8 cellular contexts compared by ENCODE assay signal in the genomic region with DNA sequence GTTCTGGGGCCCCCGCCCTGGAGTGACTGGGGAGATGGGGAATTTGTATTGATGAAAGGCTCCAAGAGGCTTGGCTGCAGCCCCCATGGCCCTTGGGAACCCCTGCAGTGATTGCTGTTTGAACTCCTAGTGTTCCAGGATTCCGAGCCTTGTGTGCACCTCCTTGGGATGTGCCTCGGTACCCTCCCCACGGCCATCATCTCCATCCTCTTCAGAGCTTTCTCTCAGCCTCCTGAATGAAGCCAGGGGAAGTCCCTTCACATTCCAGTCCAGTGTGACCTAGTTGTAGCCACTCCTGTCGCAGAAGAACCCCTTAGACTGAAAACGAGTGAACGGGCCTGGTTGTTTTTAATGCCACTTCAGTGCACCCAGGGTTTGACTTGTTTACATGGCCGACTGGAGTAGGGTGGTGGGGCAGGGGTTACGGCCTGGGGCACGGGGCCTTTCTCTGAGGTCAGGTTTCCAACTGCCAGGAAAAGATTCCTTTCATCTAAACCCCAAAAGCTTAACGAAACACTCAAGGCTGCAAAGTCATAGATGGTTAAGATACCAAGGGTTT. TPM values are rescaled to one million over a fixed set of nuclear protein-coding genes. Genes with fewer than 3 reads are reported as not detected.
A peak's percentile ranks its signal among the peaks of the same experiment; 100 is the strongest.
DNase-seq lines count a peak whose midpoint lies in the region; ATAC-seq and TF ChIP-seq lines count a peak whose summit lies in the region.

No MANE protein-coding gene starts in this region.

- peaks cover 60% of the 10 kb centered on the region for H3K4me1 Mint-ChIP-seq in activated naive CD4-positive, alpha-beta T cell treated with anti-CD3 and anti-CD28 coated beads, Interleukin-2, amount 50 U/mL, for 24 hours
- peaks cover 47% of the 10 kb centered on the region for H3K4me1 Mint-ChIP-seq in activated T-helper 1 cell treated with anti-CD3 and anti-CD28 coated beads, Interleukin-12 subunit alpha, Interleukin-12 subunit beta, Interleukin-2, Interleukin-4 antibody, amounts not matched to agents 30 ng/mL and 10 ng/mL and 1 ng/mL, durations not matched to agents 14 hours and 24 hours and 36 hours (ENCODE audit: low read depth)

- H3K9me3 ChIP-seq in iPS-18c (ENCODE audit: control insufficient read depth, insufficient read depth, low read length) (no peaks in the 10 kb centered on the region), smooth muscle cell (replicated peaks; ENCODE audit: low read depth) (no peaks in the 10 kb centered on the region)

- no peak for ATAC-seq in HG02623 (IDR thresholded peaks at IDR 0.05; ENCODE audit: unreplicated experiment)

- H3K4me1 ChIP-seq in smooth muscle cell (ENCODE audit: low read depth): peaks cover 14% of the 10 kb centered on the region

- WGBS in smooth muscle cell (ENCODE audit: low lambda C conversion rate): 6% methylated on average over 10 of the region's 11 CpGs

- no peaks in the 10 kb centered on the region for H3K27me3 Mint-ChIP-seq in activated naive CD4-positive, alpha-beta T cell treated with anti-CD3 and anti-CD28 coated beads, Interleukin-2, amount 50 U/mL, for 24 hours
- H3K27me3 Mint-ChIP-seq in activated T-helper 1 cell treated with anti-CD3 and anti-CD28 coated beads, Interleukin-12 subunit alpha, Interleukin-12 subunit beta, Interleukin-2, Interleukin-4 antibody, amounts not matched to agents 30 ng/mL and 10 ng/mL and 1 ng/mL, durations not matched to agents 14 hours and 24 hours and 36 hours (ENCODE audit: insufficient read depth): peaks cover 2% of the 10 kb centered on the region

- peak overlapping the region; percentile 95 for H3K4me3 Mint-ChIP-seq in activated naive CD4-positive, alpha-beta T cell treated with anti-CD3 and anti-CD28 coated beads, Interleukin-2, amount 50 U/mL, for 24 hours
- peak overlapping the region; percentile 96 for H3K4me3 Mint-ChIP-seq in activated T-helper 1 cell treated with anti-CD3 and anti-CD28 coated beads, Interleukin-12 subunit alpha, Interleukin-12 subunit beta, Interleukin-2, Interleukin-4 antibody, amounts not matched to agents 30 ng/mL and 10 ng/mL and 1 ng/mL, durations not matched to agents 14 hours and 24 hours and 36 hours

- H3K27ac ChIP-seq in smooth muscle cell (ENCODE audit: low read depth): peak overlapping the region; percentile 96

- no peaks in the 10 kb centered on the region for H3K9me3 Mint-ChIP-seq in activated naive CD4-positive, alpha-beta T cell treated with anti-CD3 and anti-CD28 coated beads, Interleukin-2, amount 50 U/mL, for 24 hours
- no peaks in the 10 kb centered on the region for H3K9me3 Mint-ChIP-seq in activated T-helper 1 cell treated with anti-CD3 and anti-CD28 coated beads, Interleukin-12 subunit alpha, Interleukin-12 subunit beta, Interleukin-2, Interleukin-4 antibody, amounts not matched to agents 30 ng/mL and 10 ng/mL and 1 ng/mL, durations not matched to agents 14 hours and 24 hours and 36 hours

- no peaks in the 10 kb centered on the region for H3K36me3 Mint-ChIP-seq in activated naive CD4-positive, alpha-beta T cell treated with anti-CD3 and anti-CD28 coated beads, Interleukin-2, amount 50 U/mL, for 24 hours
- H3K36me3 Mint-ChIP-seq in activated T-helper 1 cell treated with anti-CD3 and anti-CD28 coated beads, Interleukin-12 subunit alpha, Interleukin-12 subunit beta, Interleukin-2, Interleukin-4 antibody, amounts not matched to agents 30 ng/mL and 10 ng/mL and 1 ng/mL, durations not matched to agents 14 hours and 24 hours and 36 hours (ENCODE audit: low read depth): peaks cover 2% of the 10 kb centered on the region

- H4K20me1 ChIP-seq in smooth muscle cell (ENCODE audit: low read depth): peaks cover 60% of the 10 kb centered on the region

- H3K36me3 ChIP-seq in smooth muscle cell (ENCODE audit: low read depth): no peaks in the 10 kb centered on the region

- H3K9ac ChIP-seq in smooth muscle cell (ENCODE audit: low read depth): peak overlapping the region; percentile 94

- H3K4me3 ChIP-seq in iPS-18c (ENCODE audit: insufficient read depth, low read depth, low read length) (peak overlapping the region; percentile 80), smooth muscle cell (peak overlapping the region; percentile 85)

- no peak for TF ChIP-seq CTCF in smooth muscle cell (IDR thresholded peaks at IDR 0.05; ENCODE audit: borderline replicate concordance, insufficient read depth, poor library complexity, severe bottlenecking)

- DNase-seq in activated naive CD4-positive, alpha-beta T cell treated with Interleukin-2 at 50 U/mL for 16 hours: no peak
- no peak for DNase-seq in activated T-helper 1 cell treated with anti-CD3 and anti-CD28 coated beads, Interleukin-12 subunit alpha, Interleukin-12 subunit beta, Interleukin-2, Interleukin-4 antibody, amounts not matched to agents 30 ng/mL and 10 ng/mL and 1 ng/mL, durations not matched to agents 14 hours and 24 hours and 36 hours (ENCODE audit: low spot score)
- DNase-seq in smooth muscle cell (lab: John Stamatoyannopoulos, UW; ENCODE audit: unreplicated experiment) (no peak), 8988T (no peak), NCI-H1436 (lab: John Stamatoyannopoulos, UW) (no peak)

- H3K27me3 ChIP-seq in smooth muscle cell (ENCODE audit: low read depth): no peaks in the 10 kb centered on the region

- peaks cover 6% of the 10 kb centered on the region for H3F3A ChIP-seq in smooth muscle cell (ENCODE audit: low read depth)

- no peak overlapping the region for H3K27ac Mint-ChIP-seq in activated naive CD4-positive, alpha-beta T cell treated with anti-CD3 and anti-CD28 coated beads, Interleukin-2, amount 50 U/mL, for 24 hours
- peak overlapping the region; percentile 82 for H3K27ac Mint-ChIP-seq in activated T-helper 1 cell treated with anti-CD3 and anti-CD28 coated beads, Interleukin-12 subunit alpha, Interleukin-12 subunit beta, Interleukin-2, Interleukin-4 antibody, amounts not matched to agents 30 ng/mL and 10 ng/mL and 1 ng/mL, durations not matched to agents 14 hours and 24 hours and 36 hours

- peak overlapping the region; percentile 89 for H3K4me2 ChIP-seq in smooth muscle cell

- H3K79me2 ChIP-seq in smooth muscle cell (ENCODE audit: low read depth): peaks cover 54% of the 10 kb centered on the region

- intact Hi-C loops in activated T-helper 1 cell treated with anti-CD3 and anti-CD28 coated beads, Interleukin-12 subunit alpha, Interleukin-12 subunit beta, Interleukin-2, Interleukin-4 antibody, amounts not matched to agents 30 ng/mL and 10 ng/mL and 1 ng/mL, durations not matched to agents 14 hours and 24 hours and 36 hours (cut with micrococcal nuclease): loop anchor here (1.0 to 10.0 kb wide), 6 partner anchors 75 to 711 kb away; partner anchors contain the start of genes COPS3 and FLCN

- H2AFZ ChIP-seq in smooth muscle cell (ENCODE audit: low read depth): no peak overlapping the region

RNA-seq across cellular contexts. Expression of gene MPRIP, which starts 1.5 kb away (rescaled TPM):
- total RNA-seq in activated T-helper 1 cell treated with anti-CD3 and anti-CD28 coated beads, Interleukin-12 subunit alpha, Interleukin-12 subunit beta, Interleukin-2, Interleukin-4 antibody, amounts not matched to agents 30 ng/mL and 10 ng/mL and 1 ng/mL, durations not matched to agents 14 hours and 24 hours and 36 hours: 169 and 175 TPM in 2 replicates
- total RNA-seq in smooth muscle cell: 58.8 and 62.5 TPM in 2 replicates
- polyA plus RNA-seq in smooth muscle cell: 67.2 and 69.3 TPM in 2 replicates
